ENCODE assay signal across 24 cellular contexts in genomic region chr12:74293689-74294131, GRCh38.
"Had no signal": no experiment of that assay in that cellular context is flagged by ENCODE, and none has a peak within 500 bp of the region (broad histone marks: within the 10 kb centered on the region; RNA-seq: fewer than 3 reads in every experiment).

No MANE protein-coding gene starts in this region.

- H3K4me3 ChIP-seq: adrenal gland, colonic mucosa, dorsolateral prefrontal cortex, esophagus squamous epithelium, gastrocnemius medialis, prostate gland, thoracic aorta had no signal

- H3K4me1 ChIP-seq: adrenal gland, colonic mucosa, esophagus squamous epithelium, gastrocnemius medialis, prostate gland had no signal

- H3K4me1 Mint-ChIP-seq: activated T-helper 17 cell treated with anti-CD3 and anti-CD28 coated beads, Interleukin-2, amount 50 U/mL, for 72 hours; central memory CD8-positive, alpha-beta T cell; natural killer cell had no signal

- ATAC-seq: activated naive CD4-positive, alpha-beta T cell treated with anti-CD3 and anti-CD28 coated beads, Interleukin-2, amount 50 U/mL, for 72 hours; activated T-helper 17 cell treated with anti-CD3 and anti-CD28 coated beads, Interleukin-2, amount 50 U/mL, for 72 hours; gastrocnemius medialis; left cardiac atrium; natural killer cell had no signal

- H3K4me3 Mint-ChIP-seq: activated T-cell treated with anti-CD3 and anti-CD28 coated beads, Interleukin-2, amount 50 U/mL, for 24 hours; activated T-helper 17 cell treated with anti-CD3 and anti-CD28 coated beads, Interleukin-2, amount 50 U/mL, for 72 hours; central memory CD8-positive, alpha-beta T cell; natural killer cell; type B pancreatic cell had no signal

- H3K27ac ChIP-seq: adrenal gland, colonic mucosa, dorsolateral prefrontal cortex, esophagus squamous epithelium, gastrocnemius medialis, prostate gland, thoracic aorta had no signal

- H3K36me3 ChIP-seq: adrenal gland, colonic mucosa, esophagus squamous epithelium, gastrocnemius medialis, prostate gland, thoracic aorta had no signal

- H3K9me3 ChIP-seq: adrenal gland, colonic mucosa, esophagus squamous epithelium, gastrocnemius medialis, prostate gland, thoracic aorta had no signal

- H3K27ac Mint-ChIP-seq: activated naive CD4-positive, alpha-beta T cell treated with anti-CD3 and anti-CD28 coated beads, Interleukin-2, amount 50 U/mL, for 72 hours; activated T-cell treated with anti-CD3 and anti-CD28 coated beads, Interleukin-2, amount 50 U/mL, for 24 hours; activated T-helper 17 cell treated with anti-CD3 and anti-CD28 coated beads, Interleukin-2, amount 50 U/mL, for 72 hours; natural killer cell; type B pancreatic cell had no signal

- H3K9me3 Mint-ChIP-seq: activated T-cell treated with anti-CD3 and anti-CD28 coated beads, Interleukin-2, amount 50 U/mL, for 24 hours; activated T-helper 17 cell treated with anti-CD3 and anti-CD28 coated beads, Interleukin-2, amount 50 U/mL, for 72 hours; central memory CD8-positive, alpha-beta T cell; natural killer cell; type B pancreatic cell had no signal

- FAIRE-seq: astrocyte, islet of Langerhans had no signal

- H3K27me3 ChIP-seq: adrenal gland, colonic mucosa, dorsolateral prefrontal cortex, esophagus squamous epithelium, gastrocnemius medialis had no signal

- H3K36me3 Mint-ChIP-seq: activated naive CD4-positive, alpha-beta T cell treated with anti-CD3 and anti-CD28 coated beads, Interleukin-2, amount 50 U/mL, for 72 hours; natural killer cell; type B pancreatic cell had no signal

- H3K27me3 Mint-ChIP-seq: activated T-cell treated with anti-CD3 and anti-CD28 coated beads, Interleukin-2, amount 50 U/mL, for 24 hours; activated T-helper 17 cell treated with anti-CD3 and anti-CD28 coated beads, Interleukin-2, amount 50 U/mL, for 72 hours; central memory CD8-positive, alpha-beta T cell; type B pancreatic cell had no signal

- DNase-seq: activated CD4-positive, alpha-beta T cell treated with anti-CD3 and anti-CD28 coated beads, Interleukin-2, amount 50 U/mL, for 4 hours; activated CD8-positive, alpha-beta memory T cell treated with anti-CD3 and anti-CD28 coated beads for 24 hours; activated CD8-positive, alpha-beta memory T cell treated with anti-CD3 and anti-CD28 coated beads, Interleukin-2, amount 50 U/mL, for 4 hours; activated T-cell treated with anti-CD3 and anti-CD28 coated beads, Interleukin-2, amount 50 U/mL, for 24 hours; adrenal gland; colonic mucosa; dorsolateral prefrontal cortex; esophagus squamous epithelium; gastrocnemius medialis; hippocampal formation; left cardiac atrium; midbrain; natural killer cell; stimulated activated CD4-positive, alpha-beta T cell treated with anti-CD3 and anti-CD28 coated beads, Interleukin-4, amount 100 ng/mL, for 1 hour; stimulated activated naive CD4-positive, alpha-beta T cell; T-helper 9 cell had no signal
